2 cellular contexts compared by ENCODE assay signal in genomic region chr9:121692606-121693505, GRCh38.
TF ChIP-seq lines count a peak whose summit lies in the region.

No MANE protein-coding gene starts in this region.

TF ChIP-seq in IMR-90, 13 proteins besides CTCF, POLR2A, EP300 and RAD21:
- TF ChIP-seq RFX5 (IDR thresholded peaks at IDR 0.05; ENCODE audit: low read depth, low read length): no peak
- peak; percentile 48; the same call in 1 of the 2 replicates for TF ChIP-seq FOS (IDR thresholded peaks at IDR 0.05; ENCODE audit: low read depth, low read length)
- TF ChIP-seq SMC3 (IDR thresholded peaks at IDR 0.05; ENCODE audit: low read depth, low read length): no peak
- TF ChIP-seq USF2 (IDR thresholded peaks at IDR 0.05; ENCODE audit: low read depth, low read length): no peak

TF ChIP-seq in K562, 482 proteins besides CTCF, POLR2A, EP300 and RAD21:
- peak; percentile 90 for TF ChIP-seq SPI1 (IDR thresholded peaks at IDR 0.05; ENCODE audit: borderline replicate concordance, low read depth, low read length)
- no peak for TF ChIP-seq SNIP1 (IDR thresholded peaks at IDR 0.05; ENCODE audit: low read depth)
- TF ChIP-seq ZNF609 (CRISPR knock-in tag; IDR thresholded peaks at IDR 0.05; ENCODE audit: borderline replicate concordance): no peak
